ENCODE assay signal across 8 cellular contexts in genomic region chr7:142357953-142358520, GRCh38.
DNase-seq lines count a peak whose midpoint lies in the region; ATAC-seq, FAIRE-seq and TF ChIP-seq lines count a peak whose summit lies in the region.

No MANE protein-coding gene starts in this region.

- H2AFZ ChIP-seq in GM12878 (ENCODE audit: control insufficient read depth, low read depth, low read length): peak overlapping the region; percentile 59

- no peaks in the 10 kb centered on the region for H4K20me1 ChIP-seq in GM12878 (ENCODE audit: control insufficient read depth, insufficient read depth)

- DNase-seq in NCI-H146 (lab: John Stamatoyannopoulos, UW) (peak; percentile 16), NCI-H146 treated with DMSO at 0.1 percent for 48 hours (lab: John Stamatoyannopoulos, UW; ENCODE audit: unreplicated experiment) (no peak), NCI-H82 (lab: John Stamatoyannopoulos, UW) (peak; percentile 82), GM12878 (ENCODE audit: low read depth, low spot score) (peak; percentile 5), inferior parietal cortex (ENCODE audit: extremely low spot score) (peak; percentile 78), stomach (no peak)

- H3K9me3 ChIP-seq in GM12878 (replicated peaks; ENCODE audit: control insufficient read depth, insufficient read depth, low read length): no peaks in the 10 kb centered on the region
- no peaks in the 10 kb centered on the region for H3K9me3 ChIP-seq in stomach

- no peak overlapping the region for H3K27ac ChIP-seq in GM12878 (ENCODE audit: control insufficient read depth, insufficient read depth)
- no peak overlapping the region for H3K27ac ChIP-seq in stomach

- in situ Hi-C loops in GM12878 (cut with MboI): no loop called here

- H3K4me1 ChIP-seq in GM12878 (ENCODE audit: control insufficient read depth, insufficient read depth, low read length): no peaks in the 10 kb centered on the region
- peaks cover 0 to 6% (median 3%) of the 10 kb centered on the region in 4 donors for H3K4me1 ChIP-seq in stomach

- no peaks in the 10 kb centered on the region for H3K36me3 ChIP-seq in GM12878 (ENCODE audit: control insufficient read depth in 2 of 2, insufficient read depth in 2 of 2, low read length in 1 of 2)
- H3K36me3 ChIP-seq in stomach: no peaks in the 10 kb centered on the region

- TF ChIP-seq RAD21 in GM12878 (IDR thresholded peaks at IDR 0.05; ENCODE audit: insufficient read depth, low read depth, low read length): peak; percentile 55

- H3K9ac ChIP-seq in GM12878 (ENCODE audit: control insufficient read depth, insufficient read depth, low read length): no peak overlapping the region

- no peak overlapping the region for H3K4me3 ChIP-seq in GM12878
- H3K4me3 ChIP-seq in stomach: no peak overlapping the region

- RAD21 ChIA-PET in GM12878 (lab: Charles Lee; ENCODE audit: unreplicated experiment): no interaction called here

- CTCF ChIA-PET in GM12878 (lab: Yijun Ruan, JAX): interaction anchor here (1.1 to 1.9 kb wide), 3 partner anchors 11 to 120 kb away, joined by 3 to 9 read pairs (median 4); no protein-coding TSS in a partner anchor

- H3K27me3 ChIP-seq in GM12878 (replicated peaks in 1 of 2; ENCODE audit: control insufficient read depth in 2 of 2, insufficient read depth in 2 of 2, low read length in 1 of 2) (no peaks in the 10 kb centered on the region; a peak in 2 of 4 replicates), stomach (no peaks in the 10 kb centered on the region)

- SMC1A ChIA-PET in GM12878 (lab: Charles Lee; ENCODE audit: uncharacterized antibody, unreplicated experiment): interaction anchor here (1.4 to 1.9 kb wide), 2 partner anchors 27 to 28 kb away, joined by 3 to 4 read pairs; no protein-coding TSS in a partner anchor

- TF ChIP-seq POLR2A in GM12878 (IDR thresholded peaks at IDR 0.05; ENCODE audit: low read depth, low read length) (no peak), stomach (IDR thresholded peaks at IDR 0.05) (no peak)

- H3K4me2 ChIP-seq in GM12878 (ENCODE audit: control insufficient read depth, insufficient read depth): no peak overlapping the region

- peak; percentile 94 for ATAC-seq in GM19438 (IDR thresholded peaks at IDR 0.05; ENCODE audit: low read depth, unreplicated experiment)
- peak; percentile 94 for ATAC-seq in HG03432 (IDR thresholded peaks at IDR 0.05; ENCODE audit: unreplicated experiment)
- ATAC-seq in GM12878: peak; percentile 97

- FAIRE-seq in GM12878 (lab: Jason Lieb, UNC): peak; percentile 93

- POLR2A ChIA-PET in GM12878 (lab: Charles Lee): no interaction called here

- intact Hi-C loops in GM12878 (cut with micrococcal nuclease; ENCODE audit: unreplicated experiment) (no loop called here), stomach (cut with DNase I; ENCODE audit: low total_unique reads) (no loop called here)

- TF ChIP-seq CTCF in GM12878 (IDR thresholded peaks at IDR 0.05 in 2 of 3, conservative IDR thresholded peaks at IDR 0.05 in 1 of 3; ENCODE audit: control insufficient read depth in 2 of 3, extremely low read depth in 1 of 3, insufficient read depth in 1 of 3, low read depth in 3 of 3, low read length in 3 of 3) (peak; percentile 55 to 80 (median 77)), stomach (IDR thresholded peaks at IDR 0.05) (peak in 5 of 7 experiments; percentile 13 to 60 (median 43))

- no peaks in the 10 kb centered on the region for H3K79me2 ChIP-seq in GM12878 (ENCODE audit: control insufficient read depth, insufficient read depth, low read length)

- TF ChIP-seq EP300 in GM12878 (IDR thresholded peaks at IDR 0.05; ENCODE audit: borderline replicate concordance in 1 of 2, control insufficient read depth in 1 of 2, low read depth in 2 of 2, low read length in 2 of 2) (no peak), stomach (IDR thresholded peaks at IDR 0.05) (no peak)

- no TSS peak for BruUV-seq in GM12878 (replicated peaks; lab: Mats Ljungman, UMichigan)

- WGBS in GM12878 (ENCODE audit: insufficient coverage, insufficient replicate concordance, low lambda C conversion rate, missing lambda C conversion rate): 0% methylated on average over 2 of the region's 2 CpGs
- 12 to 24% (median 21%) methylated on average over 2 of the region's 2 CpGs for WGBS in stomach, 5 donors

TF ChIP-seq in GM12878, 131 proteins besides CTCF, POLR2A, EP300 and RAD21:
- TF ChIP-seq BCL3 (IDR thresholded peaks at IDR 0.05; ENCODE audit: borderline replicate concordance, insufficient read depth, low read depth, low read length, poor library complexity, severe bottlenecking): no peak
- no peak for TF ChIP-seq TCF12 (IDR thresholded peaks at IDR 0.05; ENCODE audit: low read depth, low read length)
- peak; percentile 16; the same call in 1 of the 2 replicates for TF ChIP-seq SMC3 (IDR thresholded peaks at IDR 0.05; ENCODE audit: borderline replicate concordance, low read length)
- TF ChIP-seq SPI1 (IDR thresholded peaks at IDR 0.05; ENCODE audit: borderline replicate concordance, insufficient read depth, low read depth, low read length): 0 out of 2 replicates have a peak, but pooled peaks have one; percentile 2

Comparison
In these comparisons a context has a peak if more than half of its experiments do, and no peak if none do; other contexts are left out.
1. DNase-seq: peak in NCI-H146 (single experiment), NCI-H82 (single experiment), GM12878 (single experiment) and inferior parietal cortex (single experiment); none in NCI-H146 treated with DMSO at 0.1 percent for 48 hours (single experiment) and stomach (single experiment).
2. Peak in every context shown above with its lines, with median percentiles within 50 percentile points of each other: ATAC-seq.